Comparison of ENCODE assay signal across 24 cellular contexts in the genomic region with DNA sequence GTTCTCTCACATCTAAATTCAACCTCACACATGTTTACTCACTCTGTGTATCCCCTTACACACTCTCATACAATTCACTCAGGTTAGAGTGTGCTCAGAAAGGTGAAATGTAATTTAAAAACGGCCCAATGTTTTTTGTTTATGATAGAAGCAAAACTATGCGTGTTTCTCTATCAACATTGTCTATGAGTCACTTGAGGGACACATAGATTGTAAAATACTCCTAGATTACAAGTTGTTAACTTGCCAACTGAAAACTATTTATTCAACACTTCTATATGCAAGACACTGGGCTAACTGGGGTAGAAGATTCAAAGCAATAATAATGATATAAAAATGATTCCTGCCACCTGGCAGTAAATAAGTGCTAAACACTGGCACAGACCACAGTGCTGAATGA. TPM values are rescaled to one million over a fixed set of nuclear protein-coding genes. Genes with fewer than 3 reads are reported as not detected.
DNase-seq lines count a peak whose midpoint lies in the region; ATAC-seq and TF ChIP-seq lines count a peak whose summit lies in the region.
"Had no signal": no experiment of that assay in that cellular context is flagged by ENCODE, and none has a peak within 500 bp of the region (broad histone marks: within the 10 kb centered on the region; RNA-seq: fewer than 3 reads in every experiment).

No MANE protein-coding gene starts in this region.

- in situ Hi-C loops in Panc1 (cut with HindIII; ENCODE audit: low pct_unique_long_range_greater_than_20kb, low sequenced_read_pairs), result no loop called here

- intact Hi-C loops in MCF 10A (cut with micrococcal nuclease) (no loop called here), breast epithelium (cut with DNase I; ENCODE audit: low total_unique reads) (no loop called here), Panc1 (cut with micrococcal nuclease; ENCODE audit: unreplicated experiment) (no loop called here), A673 (cut with micrococcal nuclease; ENCODE audit: unreplicated experiment) (no loop called here)
- intact Hi-C loops in CD8-positive, alpha-beta T cell (cut with DNase I, micrococcal nuclease), result no loop called here

- BruUV-seq in MCF 10A (replicated peaks; lab: Mats Ljungman, UMichigan) (no TSS peak), Panc1 (replicated peaks; lab: Mats Ljungman, UMichigan) (no TSS peak), A673 (replicated peaks; lab: Mats Ljungman, UMichigan) (no TSS peak)

- H3K4me1 Mint-ChIP-seq in MCF 10A (ENCODE audit: insufficient read depth, unreplicated experiment), result peaks cover 6% of the 10 kb centered on the region
- H3K4me1 Mint-ChIP-seq in CD8-positive, alpha-beta T cell (ENCODE audit: low read depth), result no peaks in the 10 kb centered on the region
- no peaks in the 10 kb centered on the region for H3K4me1 Mint-ChIP-seq in T-helper 17 cell

- no peak overlapping the region for H3K27ac Mint-ChIP-seq in MCF 10A (ENCODE audit: low read depth, unreplicated experiment)
- H3K27ac Mint-ChIP-seq in CD8-positive, alpha-beta T cell, result no peak overlapping the region
- no peak overlapping the region for H3K27ac Mint-ChIP-seq in T-helper 17 cell

- no peak overlapping the region for H3K27ac ChIP-seq in breast epithelium
- H3K27ac ChIP-seq in Panc1 (ENCODE audit: low read length), result peak overlapping the region; percentile 67
- no peak overlapping the region for H3K27ac ChIP-seq in A673 (ENCODE audit: low read depth, low read length, poor library complexity, severe bottlenecking)
- no peak overlapping the region for H3K27ac ChIP-seq in CD8-positive, alpha-beta T cell (ENCODE audit: low read depth, low read length)
- H3K27ac ChIP-seq: 22Rv1 had no signal

- CTCF ChIA-PET in MCF 10A (lab: Yijun Ruan, JAX) (no interaction called here), Panc1 (lab: Charles Lee) (no interaction called here), A673 (lab: Charles Lee) (no interaction called here)
- CTCF ChIA-PET in CD8-positive, alpha-beta T cell (lab: Charles Lee), result no interaction called here

- H3K4me3 ChIP-seq in breast epithelium (no peak overlapping the region), Panc1 (ENCODE audit: low read depth in 2 of 2, low read length in 2 of 2) (no peak overlapping the region), fibroblast of villous mesenchyme (ENCODE audit: low read depth, low read length) (no peak overlapping the region), A673 (ENCODE audit: low read depth, low read length, poor library complexity, severe bottlenecking) (no peak overlapping the region)
- no peak overlapping the region for H3K4me3 ChIP-seq in CD8-positive, alpha-beta T cell (ENCODE audit: low read depth, low read length)
- H3K4me3 ChIP-seq: Peyer's patch had no signal

- no peaks in the 10 kb centered on the region for H3K4me1 ChIP-seq in breast epithelium
- H3K4me1 ChIP-seq in Panc1 (ENCODE audit: control insufficient read depth, insufficient read depth, low read length), result peaks cover 6% of the 10 kb centered on the region; the same call in 1 of the 2 replicates
- no peaks in the 10 kb centered on the region for H3K4me1 ChIP-seq in A673 (ENCODE audit: insufficient read depth, low read length, poor library complexity, severe bottlenecking)
- H3K4me1 ChIP-seq in CD8-positive, alpha-beta T cell (ENCODE audit: insufficient read depth, low read length), result no peaks in the 10 kb centered on the region
- H3K4me1 ChIP-seq: Peyer's patch had no signal

- no peaks in the 10 kb centered on the region for H3K36me3 Mint-ChIP-seq in MCF 10A (ENCODE audit: insufficient read depth, unreplicated experiment)
- H3K36me3 Mint-ChIP-seq in CD8-positive, alpha-beta T cell, result no peaks in the 10 kb centered on the region
- H3K36me3 Mint-ChIP-seq in T-helper 17 cell (ENCODE audit: low read depth), result no peaks in the 10 kb centered on the region

- H3K36me3 ChIP-seq in breast epithelium, result no peaks in the 10 kb centered on the region
- H3K36me3 ChIP-seq in Panc1 (ENCODE audit: control insufficient read depth, insufficient read depth, low read length), result no peaks in the 10 kb centered on the region
- H3K36me3 ChIP-seq in A673 (ENCODE audit: insufficient read depth, low read length, poor library complexity, severe bottlenecking), result no peaks in the 10 kb centered on the region
- H3K36me3 ChIP-seq in CD8-positive, alpha-beta T cell (ENCODE audit: insufficient read depth, low read length), result no peaks in the 10 kb centered on the region
- H3K36me3 ChIP-seq: Peyer's patch had no signal

- peak; percentile 7 for DNase-seq in MCF 10A (ENCODE audit: unreplicated experiment)
- no peak for DNase-seq in breast epithelium (ENCODE audit: low spot score in 2 of 2)
- no peak for DNase-seq in Panc1 (ENCODE audit: low read depth, low spot score)
- DNase-seq in fibroblast of villous mesenchyme (ENCODE audit: low read depth), result peak; percentile 40
- DNase-seq in amniotic stem cell (lab: John Stamatoyannopoulos, UW), result no peak
- no peak for DNase-seq in A673 (ENCODE audit: low spot score)
- DNase-seq in CD8-positive, alpha-beta T cell, result no peak
- DNase-seq in T-helper 17 cell, result no peak
- DNase-seq: ACHN, DMS153, DND-41, KBM-7, NCI-H1048, NCI-H1417, NCI-H1694, NCI-H2029 treated with DMSO at 0.1 percent for 48 hours, NCI-H526 treated with DMSO at 0.1 percent for 48 hours, Peyer's patch, SHP77 treated with DMSO at 0.1 percent for 48 hours had no signal

- peak; percentile 72 for ATAC-seq in Panc1
- ATAC-seq in CD8-positive, alpha-beta T cell, result no peak
- ATAC-seq in T-helper 17 cell, result no peak

- H3K27me3 Mint-ChIP-seq in MCF 10A (ENCODE audit: insufficient read depth, unreplicated experiment) (no peaks in the 10 kb centered on the region), T-helper 17 cell (no peaks in the 10 kb centered on the region)
- no peaks in the 10 kb centered on the region for H3K27me3 Mint-ChIP-seq in CD8-positive, alpha-beta T cell (ENCODE audit: low read depth)

- TF ChIP-seq POLR2A in breast epithelium (IDR thresholded peaks at IDR 0.05), result no peak

- H3K9me3 Mint-ChIP-seq in MCF 10A (ENCODE audit: unreplicated experiment), result peaks cover 8% of the 10 kb centered on the region
- H3K9me3 Mint-ChIP-seq in CD8-positive, alpha-beta T cell, result no peaks in the 10 kb centered on the region

- POLR2A ChIA-PET in MCF 10A (lab: Yijun Ruan, JAX), result no interaction called here
- POLR2A ChIA-PET in Panc1 (lab: Charles Lee), result interaction anchor here (0.6 kb wide), 1 partner anchor 63 kb away, joined by 3 read pairs; no protein-coding TSS in a partner anchor
- POLR2A ChIA-PET in A673 (lab: Charles Lee; ENCODE audit: low non-redundant PET), result no interaction called here
- POLR2A ChIA-PET in CD8-positive, alpha-beta T cell (lab: Charles Lee), result no interaction called here

- H3K9me3 ChIP-seq in breast epithelium (no peaks in the 10 kb centered on the region), Panc1 (ENCODE audit: control insufficient read depth, insufficient read depth, low read depth, low read length) (no peaks in the 10 kb centered on the region), A673 (ENCODE audit: low read depth, low read length, poor library complexity, severe bottlenecking) (no peaks in the 10 kb centered on the region), T-helper 17 cell (ENCODE audit: control insufficient read depth, low read length, poor library complexity, severe bottlenecking) (no peaks in the 10 kb centered on the region)
- no peaks in the 10 kb centered on the region for H3K9me3 ChIP-seq in CD8-positive, alpha-beta T cell (ENCODE audit: low read length)
- H3K9me3 ChIP-seq: Peyer's patch had no signal

- TF ChIP-seq CTCF in MCF 10A (IDR thresholded peaks at IDR 0.05; ENCODE audit: unreplicated experiment), result no peak
- no peak for TF ChIP-seq CTCF in breast epithelium (IDR thresholded peaks at IDR 0.05)
- no peak for TF ChIP-seq CTCF in Panc1 (IDR thresholded peaks at IDR 0.05)
- no peak for TF ChIP-seq CTCF in fibroblast of villous mesenchyme (IDR thresholded peaks at IDR 0.05; ENCODE audit: insufficient read depth, low read depth, low read length)
- TF ChIP-seq CTCF in A673 (conservative IDR thresholded peaks at IDR 0.05; ENCODE audit: low read depth, low read length), result no peak
- TF ChIP-seq CTCF in CD8-positive, alpha-beta T cell (IDR thresholded peaks at IDR 0.05), result no peak

- H3K4me3 Mint-ChIP-seq in MCF 10A (ENCODE audit: unreplicated experiment) (no peak overlapping the region), T-helper 17 cell (no peak overlapping the region)
- no peak overlapping the region for H3K4me3 Mint-ChIP-seq in CD8-positive, alpha-beta T cell

- H3K27me3 ChIP-seq in breast epithelium (no peaks in the 10 kb centered on the region), Panc1 (ENCODE audit: control insufficient read depth, insufficient read depth, low read length) (no peaks in the 10 kb centered on the region), A673 (replicated peaks; ENCODE audit: insufficient read depth, low read depth, low read length, poor library complexity) (no peaks in the 10 kb centered on the region)
- no peaks in the 10 kb centered on the region for H3K27me3 ChIP-seq in CD8-positive, alpha-beta T cell (ENCODE audit: insufficient read depth, low read length)
- H3K27me3 ChIP-seq: Peyer's patch had no signal

RNA-seq across cellular contexts. Expression of a gene that starts 24.6 kb away (rescaled TPM):
- total RNA-seq in MCF 10A (2022) (not detected in 2 replicates), breast epithelium (not detected), Panc1 (2021; ENCODE audit: unreplicated experiment) (not detected), fibroblast of villous mesenchyme (not detected in 2 replicates), A673 (2021) (not detected in 2 replicates), T-helper 17 cell (not detected)
- not detected for polyA plus RNA-seq in Panc1 (2012; ENCODE audit: insufficient read length)
- total RNA-seq in CD8-positive, alpha-beta T cell, result not detected
- total RNA-seq: H1, LHCN-M2, NCI-H460, Peyer's patch had no signal
- polyA plus RNA-seq: BJ, H1 had no signal

Comparison
In these comparisons a context has a peak if more than half of its experiments do, and no peak if none do; other contexts are left out.
1. DNase-seq: peak in MCF 10A (single experiment) and fibroblast of villous mesenchyme (single experiment); none in breast epithelium (0 of 2), Panc1 (single experiment), amniotic stem cell (single experiment), A673 (single experiment), CD8-positive, alpha-beta T cell (0 of 7) and T-helper 17 cell (0 of 3).